9 cellular contexts compared by ENCODE assay signal in the genomic region with DNA sequence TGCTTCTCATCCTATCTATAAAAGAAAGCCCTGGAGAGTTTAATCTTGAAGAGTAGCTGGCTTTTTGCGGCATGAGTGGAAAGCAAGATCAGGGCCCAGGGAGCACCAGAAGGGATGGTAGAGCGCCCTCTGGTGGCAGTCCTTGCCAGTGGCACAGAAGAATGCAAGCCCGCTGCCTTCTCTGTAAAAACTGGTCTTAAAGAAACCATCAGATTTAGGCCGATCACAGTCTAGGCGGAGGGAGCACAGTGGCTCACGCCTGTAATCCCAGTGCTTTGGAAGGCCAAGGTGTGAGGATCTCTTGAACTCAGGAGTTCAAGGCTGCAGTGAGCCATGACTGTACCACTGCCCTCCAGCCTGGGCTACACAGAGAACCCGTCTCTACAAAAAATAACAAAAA. TPM values are rescaled to one million over a fixed set of nuclear protein-coding genes. Genes with fewer than 3 reads are reported as not detected.
DNase-seq lines count a peak whose midpoint lies in the region; ATAC-seq and TF ChIP-seq lines count a peak whose summit lies in the region.
"Had no signal": no experiment of that assay in that cellular context is flagged by ENCODE, and none has a peak within 500 bp of the region (broad histone marks: within the 10 kb centered on the region; RNA-seq: fewer than 3 reads in every experiment).

No MANE protein-coding gene starts in this region.

- no peaks in the 10 kb centered on the region for H3K4me1 ChIP-seq in CD8-positive, alpha-beta T cell (ENCODE audit: insufficient read depth, low read length)
- H3K4me1 ChIP-seq in adipocyte (ENCODE audit: control insufficient read depth, insufficient read depth, low read length) (peaks cover 35% of the 10 kb centered on the region), left ventricle myocardium inferior (peaks cover 35% of the 10 kb centered on the region), aorta (ENCODE audit: control insufficient read depth in 1 of 2, insufficient read depth in 2 of 2, low read length in 2 of 2) (no peaks in the 10 kb centered on the region)

- POLR2A ChIA-PET in CD8-positive, alpha-beta T cell (lab: Charles Lee): interaction anchor here (1.8 kb wide), 1 partner anchor 200 kb away, joined by 7 read pairs; no protein-coding TSS in a partner anchor

- peak; percentile 83 for TF ChIP-seq CTCF in CD8-positive, alpha-beta T cell (IDR thresholded peaks at IDR 0.05)
- peak; percentile 99 for TF ChIP-seq CTCF in left ventricle myocardium inferior (IDR thresholded peaks at IDR 0.05; ENCODE audit: borderline replicate concordance)

- peak; percentile 58 to 87 (median 79) for DNase-seq in CD8-positive, alpha-beta T cell
- DNase-seq in NCI-H1092 (lab: John Stamatoyannopoulos, UW) (peak; percentile 49), T follicular helper cell (ENCODE audit: low read depth) (peak; percentile 71), adipocyte (ENCODE audit: low read depth) (peak; percentile 96), left ventricle myocardium inferior (peak; percentile 86), pulmonary artery endothelial cell (ENCODE audit: low read depth, low spot score) (peak; percentile 63), aorta (peak; percentile 91 to 96)

- WGBS in aorta, 2 donors: 16 to 17% methylated on average over 7 of the region's 7 CpGs

- H3K9ac ChIP-seq in adipocyte (ENCODE audit: low read length): peak overlapping the region; percentile 79

- H3K27ac Mint-ChIP-seq in CD8-positive, alpha-beta T cell: no peak overlapping the region

- H3K9me3 Mint-ChIP-seq in CD8-positive, alpha-beta T cell: no peaks in the 10 kb centered on the region

- no peak overlapping the region for H3K27ac ChIP-seq in CD8-positive, alpha-beta T cell (ENCODE audit: low read depth, low read length)
- H3K27ac ChIP-seq in left ventricle myocardium inferior (replicated peaks) (peak overlapping the region; percentile 88), aorta (ENCODE audit: low read depth in 1 of 2, low read length in 2 of 2) (no peak overlapping the region)

- H3K27me3 Mint-ChIP-seq in CD8-positive, alpha-beta T cell (ENCODE audit: low read depth): no peaks in the 10 kb centered on the region

- H3K27me3 ChIP-seq in CD8-positive, alpha-beta T cell (ENCODE audit: insufficient read depth, low read length): no peaks in the 10 kb centered on the region
- H3K27me3 ChIP-seq in adipocyte (replicated peaks; ENCODE audit: control insufficient read depth, insufficient read depth, low read length): no peaks in the 10 kb centered on the region
- H3K27me3 ChIP-seq in left ventricle myocardium inferior (ENCODE audit: low read depth): no peaks in the 10 kb centered on the region
- no peaks in the 10 kb centered on the region for H3K27me3 ChIP-seq in aorta (ENCODE audit: control insufficient read depth in 1 of 2, insufficient read depth in 2 of 2, low read length in 1 of 2)

- no peaks in the 10 kb centered on the region for H3K9me3 ChIP-seq in CD8-positive, alpha-beta T cell (ENCODE audit: low read length)
- H3K9me3 ChIP-seq in adipocyte (ENCODE audit: control insufficient read depth, low read length) (no peaks in the 10 kb centered on the region), left ventricle myocardium inferior (replicated peaks) (no peaks in the 10 kb centered on the region), aorta (ENCODE audit: control insufficient read depth, low read length) (no peaks in the 10 kb centered on the region)

- H3K36me3 Mint-ChIP-seq in CD8-positive, alpha-beta T cell: no peaks in the 10 kb centered on the region

- H3K4me3 Mint-ChIP-seq in CD8-positive, alpha-beta T cell: no peak overlapping the region

- no peak overlapping the region for H3K4me3 ChIP-seq in CD8-positive, alpha-beta T cell (ENCODE audit: low read depth, low read length)
- no peak overlapping the region for H3K4me3 ChIP-seq in adipocyte (ENCODE audit: low read length)
- H3K4me3 ChIP-seq in left ventricle myocardium inferior: no peak overlapping the region
- no peak overlapping the region for H3K4me3 ChIP-seq in aorta (ENCODE audit: low read length in 2 of 2)

- CTCF ChIA-PET in CD8-positive, alpha-beta T cell (lab: Charles Lee): interaction anchor here (0.6 to 12.3 kb wide), 41 partner anchors 9 to 364 kb away, joined by 3 to 256 read pairs (median 4); a partner anchor contains a TSS

- H3K36me3 ChIP-seq in CD8-positive, alpha-beta T cell (ENCODE audit: insufficient read depth, low read length): no peaks in the 10 kb centered on the region
- H3K36me3 ChIP-seq in adipocyte (ENCODE audit: control insufficient read depth, insufficient read depth, low read length, severe bottlenecking): no peaks in the 10 kb centered on the region
- no peaks in the 10 kb centered on the region for H3K36me3 ChIP-seq in left ventricle myocardium inferior
- H3K36me3 ChIP-seq in aorta (ENCODE audit: control insufficient read depth in 1 of 2, insufficient read depth in 2 of 2, low read length in 1 of 2): no peaks in the 10 kb centered on the region

- intact Hi-C loops in CD8-positive, alpha-beta T cell (cut with DNase I, micrococcal nuclease): loop anchor here in 1 of 2 experiments (1.0 to 5.0 kb wide), 3 partner anchors 74 to 1579 kb away; no protein-coding TSS in a partner anchor
- intact Hi-C loops in left ventricle myocardium inferior (cut with micrococcal nuclease) (no loop called here), aorta (cut with DNase I) (loop anchor here in 1 of 2 donors (5.0 kb wide), 1 partner anchor 199 kb away; no protein-coding TSS in a partner anchor)

- peak; percentile 67 for ATAC-seq in CD8-positive, alpha-beta T cell
- ATAC-seq in GM21576 (IDR thresholded peaks at IDR 0.05; ENCODE audit: unreplicated experiment): peak; percentile 82
- ATAC-seq in aorta (ENCODE audit: low FRiP score): peak; percentile 92

- no peaks in the 10 kb centered on the region for H3K4me1 Mint-ChIP-seq in CD8-positive, alpha-beta T cell (ENCODE audit: low read depth)

RNA-seq across cellular contexts. Expression of a gene that starts 35.6 kb away (rescaled TPM):
- not detected for total RNA-seq in CD8-positive, alpha-beta T cell
- not detected for total RNA-seq in left ventricle myocardium inferior
- not detected in 2 replicates for total RNA-seq in pulmonary artery endothelial cell
- total RNA-seq in aorta: not detected
- polyA plus RNA-seq in aorta: not detected
- total RNA-seq: T-helper 2 cell treated with Interferon-gamma antibody and Interleukin-4, amounts not matched to agents 100 ng/mL and 5 ng/mL, for 36 hours had no signal

RNA-seq across cellular contexts. Expression of a gene that starts 36.3 kb away (rescaled TPM):
- 1 to 10 TPM; 4.0 to 4.1 TPM for total RNA-seq in CD8-positive, alpha-beta T cell
- 7.7 TPM for total RNA-seq in left ventricle myocardium inferior
- total RNA-seq in pulmonary artery endothelial cell: 34.0 and 36.4 TPM in 2 replicates
- 10 to 100 TPM; 13.4 to 23.9 TPM for total RNA-seq in aorta
- polyA plus RNA-seq in aorta: 1 to 10 TPM; 5.5 to 8.9 TPM
